ENCODE assay signal across 17 cellular contexts in genomic region chr17:74245145-74245817, GRCh38. TPM values are rescaled to one million over a fixed set of nuclear protein-coding genes. Genes with fewer than 3 reads are reported as not detected.
DNase-seq lines count a peak whose midpoint lies in the region; ATAC-seq and TF ChIP-seq lines count a peak whose summit lies in the region.
"Had no signal": no experiment of that assay in that cellular context is flagged by ENCODE, and none has a peak within 500 bp of the region (broad histone marks: within the 10 kb centered on the region; RNA-seq: fewer than 3 reads in every experiment).

No MANE protein-coding gene starts in this region.

- H3K4me3 Mint-ChIP-seq in activated T-cell treated with anti-CD3 and anti-CD28 coated beads, Interleukin-2, amount 50 U/mL, for 24 hours = no peak overlapping the region
- H3K4me3 Mint-ChIP-seq in effector memory CD8-positive, alpha-beta T cell = no peak overlapping the region

- ATAC-seq in effector memory CD8-positive, alpha-beta T cell (replicated peaks) = no peak
- no peak for ATAC-seq in GM19328 (IDR thresholded peaks at IDR 0.05; ENCODE audit: unreplicated experiment)
- ATAC-seq: GM12878 had no signal

- H3K27me3 ChIP-seq in ectodermal cell (ENCODE audit: control insufficient read depth, insufficient read depth, low read length, poor library complexity, severe bottlenecking) (no peaks in the 10 kb centered on the region), tibial nerve (no peaks in the 10 kb centered on the region)
- H3K27me3 ChIP-seq: upper lobe of right lung had no signal

- H3K27ac ChIP-seq in ectodermal cell (ENCODE audit: insufficient read depth, low read depth, low read length, poor library complexity, severe bottlenecking) (peak overlapping the region; percentile 47), mesodermal cell (ENCODE audit: low read depth, low read length, severe bottlenecking) (peak overlapping the region; percentile 53), tibial nerve (peak overlapping the region; percentile 46 to 92 (median 70))
- H3K27ac ChIP-seq: upper lobe of right lung had no signal

- no peak for TF ChIP-seq POLR2A in tibial nerve (IDR thresholded peaks at IDR 0.05)

- peak in 1 of 2 donors; percentile 52 for TF ChIP-seq EP300 in tibial nerve (IDR thresholded peaks at IDR 0.05)

- H3K4me3 ChIP-seq in ectodermal cell (ENCODE audit: insufficient read depth, low read depth, low read length) = no peak overlapping the region
- H3K4me3 ChIP-seq in mesodermal cell (ENCODE audit: extremely low read depth, insufficient read depth, low read length, poor library complexity, severe bottlenecking) = no peak overlapping the region
- H3K4me3 ChIP-seq in tibial nerve = no peak overlapping the region
- H3K4me3 ChIP-seq: GM12878, upper lobe of right lung had no signal

- no peaks in the 10 kb centered on the region for H3K9me3 Mint-ChIP-seq in activated T-cell treated with anti-CD3 and anti-CD28 coated beads, Interleukin-2, amount 50 U/mL, for 24 hours
- H3K9me3 Mint-ChIP-seq in effector memory CD8-positive, alpha-beta T cell = no peaks in the 10 kb centered on the region

- TF ChIP-seq CTCF in tibial nerve (IDR thresholded peaks at IDR 0.05) = no peak

- H3K4me1 Mint-ChIP-seq in activated T-cell treated with anti-CD3 and anti-CD28 coated beads, Interleukin-2, amount 50 U/mL, for 24 hours (ENCODE audit: low read depth) = no peaks in the 10 kb centered on the region
- peaks cover 8 to 12% of the 10 kb centered on the region in 2 donors for H3K4me1 Mint-ChIP-seq in effector memory CD8-positive, alpha-beta T cell (ENCODE audit: low read depth in 2 of 2)

- H3K4me1 ChIP-seq in ectodermal cell (ENCODE audit: control insufficient read depth, insufficient read depth, low read length) = peaks cover 23% of the 10 kb centered on the region
- peaks cover 12% of the 10 kb centered on the region for H3K4me1 ChIP-seq in mesodermal cell (ENCODE audit: control insufficient read depth, insufficient read depth, low read length, poor library complexity, severe bottlenecking)
- H3K4me1 ChIP-seq in tibial nerve = peaks cover 0 to 65% (median 33%) of the 10 kb centered on the region in 4 donors

- H3K27me3 Mint-ChIP-seq in activated T-cell treated with anti-CD3 and anti-CD28 coated beads, Interleukin-2, amount 50 U/mL, for 24 hours = no peaks in the 10 kb centered on the region
- H3K27me3 Mint-ChIP-seq in effector memory CD8-positive, alpha-beta T cell = no peaks in the 10 kb centered on the region

- no peak for DNase-seq in activated T-cell treated with anti-CD3 and anti-CD28 coated beads, Interleukin-2, amount 50 U/mL, for 24 hours
- DNase-seq in activated T-cell treated with anti-CD3 and anti-CD28 coated beads for 4 hours (no peak), tibial nerve (ENCODE audit: low spot score in 2 of 2) (no peak), NCI-H2196 treated with DMSO at 0.1 percent for 48 hours (lab: John Stamatoyannopoulos, UW; ENCODE audit: unreplicated experiment) (no peak)
- no peak for DNase-seq in effector memory CD8-positive, alpha-beta T cell
- DNase-seq: activated CD4-positive, alpha-beta T cell treated with anti-CD3 and anti-CD28 coated beads, Interleukin-2, amount 50 U/mL, for 4 hours; activated gamma-delta T cell treated with Interleukin-2 at 50 U/mL for 16 hours; DMS153; mammary epithelial cell; T-helper 1 cell; upper lobe of right lung had no signal

- 3% methylated on average over 21 of the region's 21 CpGs for WGBS in ectodermal cell, 2 experiments
- WGBS in mesodermal cell (ENCODE audit: insufficient coverage in 2 of 2), 2 experiments = 9 to 17% methylated on average over 10 to 15 of the region's 21 CpGs
- 62 to 63% methylated on average over 14 to 21 of the region's 21 CpGs for WGBS in tibial nerve, 2 donors

- H3K9me3 ChIP-seq in ectodermal cell (ENCODE audit: control insufficient read depth, low read length) (no peaks in the 10 kb centered on the region), mesodermal cell (ENCODE audit: control insufficient read depth, low read length) (no peaks in the 10 kb centered on the region), tibial nerve (no peaks in the 10 kb centered on the region)
- H3K9me3 ChIP-seq: upper lobe of right lung had no signal

- H3K36me3 ChIP-seq in ectodermal cell (ENCODE audit: control insufficient read depth, insufficient read depth, low read length) (no peaks in the 10 kb centered on the region), mesodermal cell (ENCODE audit: control insufficient read depth, insufficient read depth, low read length) (no peaks in the 10 kb centered on the region), tibial nerve (peaks cover 0 to 32% (median 0%) of the 10 kb centered on the region in 3 donors)
- H3K36me3 ChIP-seq: upper lobe of right lung had no signal

- H3K27ac Mint-ChIP-seq in activated T-cell treated with anti-CD3 and anti-CD28 coated beads, Interleukin-2, amount 50 U/mL, for 24 hours = peak overlapping the region; percentile 47
- no peak overlapping the region for H3K27ac Mint-ChIP-seq in effector memory CD8-positive, alpha-beta T cell

- H3K36me3 Mint-ChIP-seq in activated T-cell treated with anti-CD3 and anti-CD28 coated beads, Interleukin-2, amount 50 U/mL, for 24 hours (ENCODE audit: low read depth) = no peaks in the 10 kb centered on the region
- H3K36me3 Mint-ChIP-seq in effector memory CD8-positive, alpha-beta T cell (ENCODE audit: insufficient read depth) = peaks cover 8% of the 10 kb centered on the region

RNA-seq across cellular contexts. Expression of gene DNAI2, which starts 28.8 kb away (rescaled TPM):
- not detected for polyA plus RNA-seq in ectodermal cell (2013, experiment 1 of 4)
- not detected for polyA plus RNA-seq in ectodermal cell (2013, experiment 2 of 4)
- not detected for polyA plus RNA-seq in ectodermal cell (2013, experiment 3 of 4)
- polyA plus RNA-seq in ectodermal cell (2013, experiment 4 of 4) = not detected
- not detected for polyA plus RNA-seq in mesodermal cell (2013, experiment 1 of 2)
- not detected for polyA plus RNA-seq in mesodermal cell (2013, experiment 2 of 2)
- under 1 TPM in 1 of 4 donors, not detected in 3; 0.60 TPM for total RNA-seq in tibial nerve
- total RNA-seq: A172, LHCN-M2, mammary epithelial cell, upper lobe of right lung had no signal
- polyA plus RNA-seq: mammary epithelial cell had no signal

RNA-seq across cellular contexts. Expression of gene TTYH2, which starts 31.9 kb away (rescaled TPM):
- polyA plus RNA-seq in ectodermal cell (2013, experiment 1 of 4) = 4.7 TPM
- 4.2 TPM for polyA plus RNA-seq in ectodermal cell (2013, experiment 2 of 4)
- 5.3 TPM for polyA plus RNA-seq in ectodermal cell (2013, experiment 3 of 4)
- 5.5 TPM for polyA plus RNA-seq in ectodermal cell (2013, experiment 4 of 4)
- polyA plus RNA-seq in mesodermal cell (2013, experiment 1 of 2) = 5.3 TPM
- 4.7 TPM for polyA plus RNA-seq in mesodermal cell (2013, experiment 2 of 2)
- 10 to 100 TPM; 22.6 to 37.2 (median 26.4) TPM for total RNA-seq in tibial nerve

RNA-seq across cellular contexts. Expression of gene RPL38, which starts 41.8 kb away (rescaled TPM):
- polyA plus RNA-seq in ectodermal cell (2013, experiment 1 of 4) = 1,641 TPM
- 1,586 TPM for polyA plus RNA-seq in ectodermal cell (2013, experiment 2 of 4)
- polyA plus RNA-seq in ectodermal cell (2013, experiment 3 of 4) = 2,012 TPM
- polyA plus RNA-seq in ectodermal cell (2013, experiment 4 of 4) = 2,173 TPM
- 2,074 TPM for polyA plus RNA-seq in mesodermal cell (2013, experiment 1 of 2)
- 1,950 TPM for polyA plus RNA-seq in mesodermal cell (2013, experiment 2 of 2)
- total RNA-seq in tibial nerve = 100 to 1,000 TPM; 284 to 366 (median 363) TPM
